1 cellular context compared by ENCODE assay signal in the genomic region with DNA sequence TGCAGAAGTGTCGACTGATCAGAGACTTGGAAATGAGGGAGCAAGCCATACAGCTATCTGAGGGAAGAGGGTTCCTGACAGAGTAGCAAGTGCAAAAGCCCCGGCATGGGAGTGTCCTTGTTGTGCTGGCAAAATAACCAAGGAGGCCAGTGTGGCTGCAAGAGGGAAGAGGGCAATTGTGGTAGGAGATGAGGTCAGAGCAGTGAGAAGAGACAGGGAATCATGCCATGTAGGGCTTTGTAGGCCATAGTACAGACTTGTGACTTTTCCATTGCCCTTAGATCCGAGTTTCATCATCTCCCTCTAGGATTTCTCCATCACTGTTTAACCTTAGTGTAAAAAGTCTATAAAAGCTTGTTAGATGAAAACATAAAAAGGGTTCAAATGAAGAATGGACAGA.
A peak's percentile ranks its signal among the peaks of the same experiment; 100 is the strongest.
TF ChIP-seq lines count a peak whose summit lies in the region.

No MANE protein-coding gene starts in this region.

TF ChIP-seq in liver, 16 proteins besides CTCF, POLR2A, EP300 and RAD21 (continued from another document):
- TF ChIP-seq ZBTB33 (IDR thresholded peaks at IDR 0.05): no peak
- peak; percentile 85 to 87 for TF ChIP-seq HNF4A (conservative IDR thresholded peaks at IDR 0.05)
- TF ChIP-seq MAX (IDR thresholded peaks at IDR 0.05): no peak
- TF ChIP-seq, protein P1, sequence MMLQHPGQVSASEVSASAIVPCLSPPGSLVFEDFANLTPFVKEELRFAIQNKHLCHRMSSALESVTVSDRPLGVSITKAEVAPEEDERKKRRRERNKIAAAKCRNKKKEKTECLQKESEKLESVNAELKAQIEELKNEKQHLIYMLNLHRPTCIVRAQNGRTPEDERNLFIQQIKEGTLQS (IDR thresholded peaks at IDR 0.05): peak; percentile 81
- TF ChIP-seq YY1 (IDR thresholded peaks at IDR 0.05): no peak
- no peak for TF ChIP-seq GABPA (IDR thresholded peaks at IDR 0.05 in 1 of 2, conservative IDR thresholded peaks at IDR 0.05 in 1 of 2)
- TF ChIP-seq FOXA1 (IDR thresholded peaks at IDR 0.05): no peak
- TF ChIP-seq NR2F2 (IDR thresholded peaks at IDR 0.05): no peak
- peak; percentile 63 for TF ChIP-seq SP1 (IDR thresholded peaks at IDR 0.05)
- TF ChIP-seq HNF4G (IDR thresholded peaks at IDR 0.05): peak; percentile 29
- TF ChIP-seq JUND (IDR thresholded peaks at IDR 0.05): peak; percentile 65 to 73
- TF ChIP-seq EGR1 (IDR thresholded peaks at IDR 0.05; ENCODE audit: low read depth in 2 of 2): peak; percentile 14 to 21
